8 cellular contexts compared by ENCODE assay signal in the genomic region with DNA sequence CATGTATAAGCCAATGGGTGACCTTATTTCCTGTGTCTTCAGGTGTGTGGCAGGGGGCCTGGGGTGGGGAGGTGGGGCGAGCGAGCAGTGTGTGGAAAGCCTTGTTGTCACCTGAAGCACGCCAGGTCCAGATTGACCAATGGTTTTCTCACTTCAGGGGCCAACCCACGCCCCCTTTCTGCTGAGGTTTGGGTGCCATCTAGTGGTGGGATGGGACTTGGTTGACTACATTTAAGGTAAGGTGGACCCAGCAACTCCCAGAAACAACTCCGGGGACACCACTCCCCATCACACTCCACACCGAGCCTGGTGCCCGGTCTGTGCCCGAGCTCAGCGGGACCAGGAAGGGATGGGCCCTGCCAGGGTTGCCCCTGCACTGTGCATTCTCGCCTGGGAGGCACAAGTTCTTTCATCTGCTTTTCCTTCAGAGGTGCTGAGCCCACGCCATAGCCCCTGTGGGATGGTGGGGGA. TPM values are rescaled to one million over a fixed set of nuclear protein-coding genes. Genes with fewer than 3 reads are reported as not detected.
DNase-seq lines count a peak whose midpoint lies in the region; ATAC-seq and TF ChIP-seq lines count a peak whose summit lies in the region.

No MANE protein-coding gene starts in this region.

- peaks cover 2 to 5% (median 3%) of the 10 kb centered on the region in 3 donors for H3K4me1 Mint-ChIP-seq in CD8-positive, alpha-beta memory T cell
- H3K4me1 Mint-ChIP-seq in activated CD8-positive, alpha-beta memory T cell treated with anti-CD3 and anti-CD28 coated beads, Interleukin-2, amount 10 ng/mL, durations not matched to agents 7 days and 5 days, result peaks cover 9% of the 10 kb centered on the region
- H3K4me1 Mint-ChIP-seq in naive B cell, result peaks cover 0 to 5% (median 0%) of the 10 kb centered on the region in 3 donors
- H3K4me1 Mint-ChIP-seq in stimulated activated naive B cell treated with anti-CD40 and anti-IgM and Interleukin-4, amounts not matched to agents 10 μg/mL and 1 μg/mL and 100 μg/mL, for 72 hours, result peaks cover 3 to 5% of the 10 kb centered on the region in 2 donors

- no peaks in the 10 kb centered on the region for H3K9me3 Mint-ChIP-seq in CD8-positive, alpha-beta memory T cell
- no peaks in the 10 kb centered on the region for H3K9me3 Mint-ChIP-seq in activated CD8-positive, alpha-beta memory T cell treated with anti-CD3 and anti-CD28 coated beads, Interleukin-2, amount 10 ng/mL, durations not matched to agents 7 days and 5 days (ENCODE audit: low read depth)
- H3K9me3 Mint-ChIP-seq in naive B cell, result peaks cover 0 to 5% (median 0%) of the 10 kb centered on the region in 7 donors
- no peaks in the 10 kb centered on the region for H3K9me3 Mint-ChIP-seq in stimulated activated naive B cell treated with anti-CD40 and anti-IgM and Interleukin-4, amounts not matched to agents 10 μg/mL and 1 μg/mL and 100 μg/mL, for 72 hours

- DNase-seq in CD8-positive, alpha-beta memory T cell, result peak; percentile 25 to 60 (median 26)
- DNase-seq in HL-60 (ENCODE audit: low read depth in 1 of 2, low spot score in 1 of 2) (peak; percentile 35 to 76), NOMO-1 treated with DMSO at 0.1 percent for 48 hours (lab: John Stamatoyannopoulos, UW; ENCODE audit: unreplicated experiment) (peak; percentile 49), epithelial cell of proximal tubule (ENCODE audit: low read depth) (no peak), naive B cell (peak; percentile 61)
- DNase-seq in activated CD8-positive, alpha-beta memory T cell treated with anti-CD3 and anti-CD28 coated beads, Interleukin-2, amount 10 ng/mL, durations not matched to agents 7 days and 5 days, result peak; percentile 73
- peak; percentile 58 for DNase-seq in stimulated activated naive B cell treated with anti-CD40 and anti-IgM and Interleukin-4, amounts not matched to agents 10 μg/mL and 1 μg/mL and 100 μg/mL, for 72 hours

- TF ChIP-seq CTCF in HL-60 (IDR thresholded peaks at IDR 0.05; ENCODE audit: insufficient read depth, low read length) (peak; percentile 61), epithelial cell of proximal tubule (conservative IDR thresholded peaks at IDR 0.05; ENCODE audit: low read depth, low read length) (peak; percentile 78)

- no peaks in the 10 kb centered on the region for H3K36me3 ChIP-seq in CD8-positive, alpha-beta memory T cell (ENCODE audit: insufficient read depth, low read length)

- H3K27me3 Mint-ChIP-seq in CD8-positive, alpha-beta memory T cell, result no peaks in the 10 kb centered on the region
- no peaks in the 10 kb centered on the region for H3K27me3 Mint-ChIP-seq in activated CD8-positive, alpha-beta memory T cell treated with anti-CD3 and anti-CD28 coated beads, Interleukin-2, amount 10 ng/mL, durations not matched to agents 7 days and 5 days
- no peaks in the 10 kb centered on the region for H3K27me3 Mint-ChIP-seq in naive B cell
- H3K27me3 Mint-ChIP-seq in stimulated activated naive B cell treated with anti-CD40 and anti-IgM and Interleukin-4, amounts not matched to agents 10 μg/mL and 1 μg/mL and 100 μg/mL, for 72 hours, result no peaks in the 10 kb centered on the region

- H3K9me3 ChIP-seq in CD8-positive, alpha-beta memory T cell (ENCODE audit: low read length), result no peaks in the 10 kb centered on the region

- H3K4me3 ChIP-seq in CD8-positive, alpha-beta memory T cell (ENCODE audit: low read length), result no peak overlapping the region
- H3K4me3 ChIP-seq in HL-60 (replicated peaks; ENCODE audit: insufficient read depth, low read length) (no peak overlapping the region), epithelial cell of proximal tubule (ENCODE audit: low read depth, low read length) (no peak overlapping the region)

- CTCF ChIA-PET in CD8-positive, alpha-beta memory T cell (lab: Charles Lee), result interaction anchor here (0.9 kb wide), 1 partner anchor 8 kb away, joined by 3 read pairs; no protein-coding TSS in a partner anchor
- CTCF ChIA-PET in activated CD8-positive, alpha-beta memory T cell treated with anti-CD3 and anti-CD28 coated beads, Interleukin-2, amount 10 ng/mL, durations not matched to agents 7 days and 5 days (lab: Charles Lee), result interaction anchor here (1.5 kb wide), 1 partner anchor 105 kb away, joined by 3 read pairs; no protein-coding TSS in a partner anchor

- no peak overlapping the region for H3K27ac ChIP-seq in CD8-positive, alpha-beta memory T cell (ENCODE audit: low read depth, low read length)
- no peak overlapping the region for H3K27ac ChIP-seq in HL-60 (replicated peaks)

- H3K4me1 ChIP-seq in CD8-positive, alpha-beta memory T cell (ENCODE audit: insufficient read depth, low read length), result no peaks in the 10 kb centered on the region

- H3K36me3 Mint-ChIP-seq in CD8-positive, alpha-beta memory T cell, result peaks cover 0 to 41% (median 6%) of the 10 kb centered on the region in 3 donors
- H3K36me3 Mint-ChIP-seq in activated CD8-positive, alpha-beta memory T cell treated with anti-CD3 and anti-CD28 coated beads, Interleukin-2, amount 10 ng/mL, durations not matched to agents 7 days and 5 days, result peaks cover 15% of the 10 kb centered on the region
- H3K36me3 Mint-ChIP-seq in naive B cell, result peaks cover 7 to 10% of the 10 kb centered on the region in 2 donors
- peaks cover 37 to 44% of the 10 kb centered on the region in 2 donors for H3K36me3 Mint-ChIP-seq in stimulated activated naive B cell treated with anti-CD40 and anti-IgM and Interleukin-4, amounts not matched to agents 10 μg/mL and 1 μg/mL and 100 μg/mL, for 72 hours

- H3K4me3 Mint-ChIP-seq in CD8-positive, alpha-beta memory T cell, result no peak overlapping the region
- no peak overlapping the region for H3K4me3 Mint-ChIP-seq in activated CD8-positive, alpha-beta memory T cell treated with anti-CD3 and anti-CD28 coated beads, Interleukin-2, amount 10 ng/mL, durations not matched to agents 7 days and 5 days
- H3K4me3 Mint-ChIP-seq in naive B cell, result no peak overlapping the region
- no peak overlapping the region for H3K4me3 Mint-ChIP-seq in stimulated activated naive B cell treated with anti-CD40 and anti-IgM and Interleukin-4, amounts not matched to agents 10 μg/mL and 1 μg/mL and 100 μg/mL, for 72 hours

- no peaks in the 10 kb centered on the region for H3K27me3 ChIP-seq in CD8-positive, alpha-beta memory T cell (ENCODE audit: insufficient read depth, low read length, poor library complexity, severe bottlenecking)
- no peaks in the 10 kb centered on the region for H3K27me3 ChIP-seq in HL-60 (ENCODE audit: insufficient read depth, poor library complexity, severe bottlenecking)

- POLR2A ChIA-PET in CD8-positive, alpha-beta memory T cell (lab: Charles Lee), result no interaction called here

- H3K27ac Mint-ChIP-seq in CD8-positive, alpha-beta memory T cell, result peak overlapping the region in 1 of 8 donors; percentile 46
- peak overlapping the region; percentile 12 for H3K27ac Mint-ChIP-seq in activated CD8-positive, alpha-beta memory T cell treated with anti-CD3 and anti-CD28 coated beads, Interleukin-2, amount 10 ng/mL, durations not matched to agents 7 days and 5 days
- H3K27ac Mint-ChIP-seq in naive B cell, result peak overlapping the region in 3 of 6 donors; percentile 20 to 76 (median 44)
- peak overlapping the region; percentile 31 for H3K27ac Mint-ChIP-seq in stimulated activated naive B cell treated with anti-CD40 and anti-IgM and Interleukin-4, amounts not matched to agents 10 μg/mL and 1 μg/mL and 100 μg/mL, for 72 hours

- ATAC-seq in activated CD8-positive, alpha-beta memory T cell treated with anti-CD3 and anti-CD28 coated beads, Interleukin-2, amount 10 ng/mL, durations not matched to agents 7 days and 5 days, result peak; percentile 76
- ATAC-seq in naive B cell (ENCODE audit: low read depth in 2 of 2) (peak; percentile 68 to 76), GM19351 (IDR thresholded peaks at IDR 0.05; ENCODE audit: unreplicated experiment) (no peak)
- ATAC-seq in stimulated activated naive B cell treated with anti-CD40 and anti-IgM and Interleukin-4, amounts not matched to agents 10 μg/mL and 1 μg/mL and 100 μg/mL, for 72 hours (replicated peaks), result peak; percentile 86 to 90

RNA-seq across cellular contexts. Expression of gene TPCN2, which starts 40.0 kb away (rescaled TPM):
- 10 to 100 TPM; 12.3 to 12.9 TPM for total RNA-seq in CD8-positive, alpha-beta memory T cell
- polyA plus RNA-seq in CD8-positive, alpha-beta memory T cell, result 4.0 TPM
- total RNA-seq in activated CD8-positive, alpha-beta memory T cell treated with anti-CD3 and anti-CD28 coated beads, Interleukin-2, amount 10 ng/mL, durations not matched to agents 7 days and 5 days, result 10 to 100 TPM; 15.3 to 20.6 TPM
- 6.3 and 8.4 TPM in 2 replicates for total RNA-seq in epithelial cell of proximal tubule
- polyA plus RNA-seq in naive B cell (ENCODE audit: low read depth in 6 of 6), result 10 to 100 TPM in 1 of 6 donors, 1 to 10 TPM in 5; 4.8 to 12.5 (median 6.9) TPM
